In genomic region chr5:177507165-177507564, GRCh38 we compare ENCODE assay signal across 12 cellular contexts. TPM values are rescaled to one million over a fixed set of nuclear protein-coding genes. Genes with fewer than 3 reads are reported as not detected.
DNase-seq lines count a peak whose midpoint lies in the region; ATAC-seq, FAIRE-seq and TF ChIP-seq lines count a peak whose summit lies in the region.
"Had no signal": no experiment of that assay in that cellular context is flagged by ENCODE, and none has a peak within 500 bp of the region (broad histone marks: within the 10 kb centered on the region; RNA-seq: fewer than 3 reads in every experiment).

No MANE protein-coding gene starts in this region.

- intact Hi-C loops in GM12878 (cut with micrococcal nuclease; ENCODE audit: unreplicated experiment), result loop anchor here (5.0 to 10.0 kb wide), 2 partner anchors 95 to 392 kb away; partner anchors contain the start of gene B4GALT7

- no peak overlapping the region for H3K4me2 ChIP-seq in Karpas-422 (ENCODE audit: low read depth, low read length, poor library complexity, severe bottlenecking)
- H3K4me2 ChIP-seq in GM12878 (ENCODE audit: control insufficient read depth, insufficient read depth), result peak overlapping the region; percentile 97

- H2AFZ ChIP-seq in Karpas-422 (ENCODE audit: low read length) (no peak overlapping the region), GM12878 (ENCODE audit: control insufficient read depth, low read depth, low read length) (no peak overlapping the region; the same call in 1 of the 2 replicates)

- H3K9me3 Mint-ChIP-seq in neural crest cell, result no peaks in the 10 kb centered on the region
- no peaks in the 10 kb centered on the region for H3K9me3 Mint-ChIP-seq in T-helper 2 cell treated with Interferon-gamma antibody and Interleukin-4, amounts not matched to agents 5 μg/mL and 100 μg/mL, for 36 hours
- H3K9me3 Mint-ChIP-seq in CD8-positive, alpha-beta memory T cell, result no peaks in the 10 kb centered on the region
- H3K9me3 Mint-ChIP-seq: activated naive CD4-positive, alpha-beta T cell treated with anti-CD3 and anti-CD28 coated beads, Interleukin-2, amount 10 ng/mL, durations not matched to agents 7 days and 5 days; T-helper 1 cell treated with Interleukin-12 subunit alpha and Interleukin-12 subunit beta and Interleukin-4 antibody, amounts not matched to agents 30 μg/mL and 1 μg/mL, for 36 hours had no signal

- H3K4me3 ChIP-seq in GM06990 (replicated peaks; ENCODE audit: low read depth, low read length), result peak overlapping the region; percentile 81
- no peak overlapping the region for H3K4me3 ChIP-seq in Karpas-422 (ENCODE audit: low read length)
- H3K4me3 ChIP-seq in GM12878, result peak overlapping the region; percentile 87
- no peak overlapping the region for H3K4me3 ChIP-seq in CD8-positive, alpha-beta memory T cell (ENCODE audit: low read length)

- H3K9me3 ChIP-seq in Karpas-422 (ENCODE audit: low read length), result no peaks in the 10 kb centered on the region
- no peaks in the 10 kb centered on the region for H3K9me3 ChIP-seq in GM12878 (replicated peaks; ENCODE audit: control insufficient read depth, insufficient read depth, low read length)
- no peaks in the 10 kb centered on the region for H3K9me3 ChIP-seq in CD8-positive, alpha-beta memory T cell (ENCODE audit: low read length)

- H3K9ac ChIP-seq in Karpas-422 (ENCODE audit: low read length), result peak overlapping the region; percentile 99
- peak overlapping the region; percentile 90 for H3K9ac ChIP-seq in GM12878 (ENCODE audit: control insufficient read depth, insufficient read depth, low read length)

- peaks cover 10% of the 10 kb centered on the region for H3K4me1 Mint-ChIP-seq in neural crest cell
- H3K4me1 Mint-ChIP-seq in T-helper 2 cell treated with Interferon-gamma antibody and Interleukin-4, amounts not matched to agents 5 μg/mL and 100 μg/mL, for 36 hours (ENCODE audit: low read depth), result peaks cover 4% of the 10 kb centered on the region
- H3K4me1 Mint-ChIP-seq in CD8-positive, alpha-beta memory T cell, result peaks cover 0 to 5% (median 0%) of the 10 kb centered on the region in 3 donors

- SMC1A ChIA-PET in GM12878 (lab: Charles Lee; ENCODE audit: uncharacterized antibody, unreplicated experiment), result interaction anchor here (0.9 to 2.4 kb wide), 5 partner anchors 9 to 197 kb away, joined by 3 to 10 read pairs (median 4); partner anchors contain the start of gene PDLIM7

- H4K20me1 ChIP-seq in Karpas-422 (ENCODE audit: insufficient read depth, low read depth, low read length), result no peaks in the 10 kb centered on the region
- H4K20me1 ChIP-seq in GM12878 (ENCODE audit: control insufficient read depth, insufficient read depth), result no peaks in the 10 kb centered on the region

- H3K79me2 ChIP-seq in Karpas-422 (ENCODE audit: low read length) (peaks cover 29% of the 10 kb centered on the region), GM12878 (ENCODE audit: control insufficient read depth, insufficient read depth, low read length) (peaks cover 35% of the 10 kb centered on the region)

- TSS peak; percentile 25 for BruUV-seq in GM12878 (replicated peaks; lab: Mats Ljungman, UMichigan)

- FAIRE-seq in GM12878 (lab: Jason Lieb, UNC), result peak; percentile 57

- 64% methylated on average over 9 of the region's 9 CpGs for WGBS in GM12878 (ENCODE audit: insufficient coverage, insufficient replicate concordance, low lambda C conversion rate, missing lambda C conversion rate)

- TF ChIP-seq RAD21 in GM12878 (IDR thresholded peaks at IDR 0.05; ENCODE audit: insufficient read depth, low read depth, low read length), result 0 out of 2 replicates have a peak, but pooled peaks have one; percentile 15

- no peak for ATAC-seq in GM12878

- H3K4me1 ChIP-seq in Karpas-422 (ENCODE audit: low read length), result peaks cover 87% of the 10 kb centered on the region
- H3K4me1 ChIP-seq in GM12878 (ENCODE audit: control insufficient read depth, insufficient read depth, low read length), result peaks cover 55% of the 10 kb centered on the region
- no peaks in the 10 kb centered on the region for H3K4me1 ChIP-seq in CD8-positive, alpha-beta memory T cell (ENCODE audit: insufficient read depth, low read length)

- RAD21 ChIA-PET in GM12878 (lab: Charles Lee; ENCODE audit: unreplicated experiment), result interaction anchor here (1.0 to 3.4 kb wide), 5 partner anchors 10 to 198 kb away, joined by 3 to 17 read pairs (median 5); partner anchors contain the start of gene PDLIM7

- H3K36me3 Mint-ChIP-seq in neural crest cell (ENCODE audit: low read depth), result peaks cover 8% of the 10 kb centered on the region
- H3K36me3 Mint-ChIP-seq in T-helper 2 cell treated with Interferon-gamma antibody and Interleukin-4, amounts not matched to agents 5 μg/mL and 100 μg/mL, for 36 hours (ENCODE audit: low read depth), result peaks cover 12% of the 10 kb centered on the region
- peaks cover 0 to 20% (median 0%) of the 10 kb centered on the region in 3 donors for H3K36me3 Mint-ChIP-seq in CD8-positive, alpha-beta memory T cell

- H3K27me3 Mint-ChIP-seq in neural crest cell (ENCODE audit: low read depth), result no peaks in the 10 kb centered on the region
- no peaks in the 10 kb centered on the region for H3K27me3 Mint-ChIP-seq in T-helper 2 cell treated with Interferon-gamma antibody and Interleukin-4, amounts not matched to agents 5 μg/mL and 100 μg/mL, for 36 hours (ENCODE audit: low read depth)
- no peaks in the 10 kb centered on the region for H3K27me3 Mint-ChIP-seq in CD8-positive, alpha-beta memory T cell
- H3K27me3 Mint-ChIP-seq: activated naive CD4-positive, alpha-beta T cell treated with anti-CD3 and anti-CD28 coated beads, Interleukin-2, amount 10 ng/mL, durations not matched to agents 7 days and 5 days had no signal

- POLR2A ChIA-PET in GM12878 (lab: Charles Lee), result interaction anchor here (0.7 to 3.5 kb wide), 4 partner anchors 8 to 193 kb away, joined by 4 to 19 read pairs (median 5); partner anchors contain the start of gene PDLIM7
- POLR2A ChIA-PET in CD8-positive, alpha-beta memory T cell (lab: Charles Lee), result no interaction called here

- no peak for TF ChIP-seq EP300 in GM12878 (IDR thresholded peaks at IDR 0.05; ENCODE audit: borderline replicate concordance in 1 of 2, control insufficient read depth in 1 of 2, low read depth in 2 of 2, low read length in 2 of 2)

- H3K27me3 ChIP-seq in GM06990 (replicated peaks; ENCODE audit: control insufficient read depth, insufficient read depth, low read length) (no peaks in the 10 kb centered on the region), Karpas-422 (ENCODE audit: low read length) (no peaks in the 10 kb centered on the region), GM12878 (replicated peaks in 1 of 2; ENCODE audit: control insufficient read depth in 2 of 2, insufficient read depth in 2 of 2, low read length in 1 of 2) (no peaks in the 10 kb centered on the region)
- no peaks in the 10 kb centered on the region for H3K27me3 ChIP-seq in CD8-positive, alpha-beta memory T cell (ENCODE audit: insufficient read depth, low read length, poor library complexity, severe bottlenecking)

- peak overlapping the region; percentile 99 for H3K27ac ChIP-seq in Karpas-422 (ENCODE audit: low read length)
- peak overlapping the region; percentile 87 for H3K27ac ChIP-seq in GM12878 (ENCODE audit: control insufficient read depth, insufficient read depth)
- H3K27ac ChIP-seq in CD8-positive, alpha-beta memory T cell (ENCODE audit: low read depth, low read length), result no peak overlapping the region

- in situ Hi-C loops in GM12878 (cut with MboI), result no loop called here

- H3K9me2 ChIP-seq in Karpas-422 (replicated peaks; ENCODE audit: insufficient read depth, low read length), result no peaks in the 10 kb centered on the region

- peak overlapping the region; percentile 4 for H3K27ac Mint-ChIP-seq in neural crest cell (ENCODE audit: unreplicated experiment)
- H3K27ac Mint-ChIP-seq in T-helper 2 cell treated with Interferon-gamma antibody and Interleukin-4, amounts not matched to agents 5 μg/mL and 100 μg/mL, for 36 hours, result no peak overlapping the region
- H3K27ac Mint-ChIP-seq in CD8-positive, alpha-beta memory T cell, result peak overlapping the region in 3 of 8 donors; percentile 2 to 37 (median 9)
- H3K27ac Mint-ChIP-seq: T-helper 1 cell treated with Interleukin-12 subunit alpha and Interleukin-12 subunit beta and Interleukin-4 antibody, amounts not matched to agents 30 μg/mL and 1 μg/mL, for 36 hours had no signal

- H3K4me3 Mint-ChIP-seq in neural crest cell, result peak overlapping the region; percentile 35
- H3K4me3 Mint-ChIP-seq in T-helper 2 cell treated with Interferon-gamma antibody and Interleukin-4, amounts not matched to agents 5 μg/mL and 100 μg/mL, for 36 hours, result no peak overlapping the region
- no peak overlapping the region for H3K4me3 Mint-ChIP-seq in CD8-positive, alpha-beta memory T cell
- H3K4me3 Mint-ChIP-seq: activated naive CD4-positive, alpha-beta T cell treated with anti-CD3 and anti-CD28 coated beads, Interleukin-2, amount 10 ng/mL, durations not matched to agents 7 days and 5 days; T-helper 1 cell treated with Interleukin-12 subunit alpha and Interleukin-12 subunit beta and Interleukin-4 antibody, amounts not matched to agents 30 μg/mL and 1 μg/mL, for 36 hours had no signal

- DNase-seq in GM06990 (ENCODE audit: extremely low read depth, insufficient read length) (no peak), Karpas-422 (no peak), GM12878 (ENCODE audit: low read depth, low spot score) (no peak), neural crest cell (ENCODE audit: low read depth, low spot score) (no peak), amniotic stem cell (lab: John Stamatoyannopoulos, UW) (no peak)
- no peak for DNase-seq in T-helper 2 cell treated with Interferon-gamma antibody and Interleukin-4, amounts not matched to agents 5 μg/mL and 100 μg/mL, for 36 hours (ENCODE audit: low spot score)
- DNase-seq in CD8-positive, alpha-beta memory T cell, result no peak
- DNase-seq: activated naive CD4-positive, alpha-beta T cell treated with anti-CD3 and anti-CD28 coated beads, Interleukin-2, amount 10 ng/mL, durations not matched to agents 7 days and 5 days; head of caudate nucleus; NCI-H2081; stimulated activated CD8-positive, alpha-beta memory T cell treated with anti-CD3 and anti-CD28 coated beads, Interleukin-4, amount 100 ng/mL, for 48 hours had no signal

- TF ChIP-seq POLR2A in GM12878 (IDR thresholded peaks at IDR 0.05; ENCODE audit: low read depth, low read length), result no peak

- H3K36me3 ChIP-seq in GM06990 (ENCODE audit: control insufficient read depth, insufficient read depth, low read length), result peaks cover 25% of the 10 kb centered on the region
- H3K36me3 ChIP-seq in Karpas-422 (ENCODE audit: insufficient read depth, low read length), result peaks cover 17% of the 10 kb centered on the region
- H3K36me3 ChIP-seq in GM12878 (ENCODE audit: control insufficient read depth in 2 of 2, insufficient read depth in 2 of 2, low read length in 1 of 2), result peaks cover 13 to 29% of the 10 kb centered on the region in 2 experiments; a peak in 3 of 4 replicates
- H3K36me3 ChIP-seq in CD8-positive, alpha-beta memory T cell (ENCODE audit: insufficient read depth, low read length), result peaks cover 12% of the 10 kb centered on the region

- TF ChIP-seq CTCF in GM06990 (IDR thresholded peaks at IDR 0.05; ENCODE audit: insufficient read depth, low read length, poor library complexity, severe bottlenecking), result peak; percentile 22
- TF ChIP-seq CTCF in GM12878 (IDR thresholded peaks at IDR 0.05 in 2 of 3, conservative IDR thresholded peaks at IDR 0.05 in 1 of 3; ENCODE audit: control insufficient read depth in 2 of 3, extremely low read depth in 1 of 3, insufficient read depth in 1 of 3, low read depth in 3 of 3, low read length in 3 of 3), result peak in 2 of 3 experiments; percentile 28 to 43; a peak in 3 of 6 replicates
- peak; percentile 43 for TF ChIP-seq CTCF in neural crest cell (conservative IDR thresholded peaks at IDR 0.05)

- CTCF ChIA-PET in GM12878 (lab: Yijun Ruan, JAX), result interaction anchor here (1.0 to 6.2 kb wide), 7 partner anchors 9 to 198 kb away, joined by 3 to 38 read pairs (median 19); partner anchors contain the start of gene PDLIM7
- CTCF ChIA-PET in CD8-positive, alpha-beta memory T cell (lab: Charles Lee), result interaction anchor here (1.0 to 5.5 kb wide), 2 partner anchors 35 to 117 kb away, joined by 3 to 27 read pairs; no protein-coding TSS in a partner anchor

RNA-seq across cellular contexts. Expression of gene DOK3, which starts 2.5 kb away (rescaled TPM):
- 138 and 188 TPM in 2 replicates for total RNA-seq in Karpas-422 (2014; rRNA removed; shearing (Covaris generic); ENCODE audit: low replicate concordance)
- 146 and 175 TPM in 2 replicates for total RNA-seq in GM12878 (2013; cell fraction: nucleolus; rRNA removed)
- total RNA-seq in GM12878 (2014; rRNA removed) (48.8 and 52.6 TPM in 2 replicates), GM12878 (2014; rRNA removed; fragmentation: Illumina TruSeq; extraction: Trizol) (16.4 and 17.7 TPM in 2 replicates), GM12878 (2021) (95.3 and 107 TPM in 2 replicates), neural crest cell (10.5 and 11.4 TPM in 2 replicates)
- polyA plus RNA-seq in GM12878 (2011; ENCODE audit: low read depth), result 36.3 TPM
- polyA plus RNA-seq in GM12878 (2011; rRNA removed) (26.3 and 51.5 TPM in 2 replicates), GM12878 (2014; fragmentation: Illumina TruSeq; extraction: Trizol) (42.7 and 47.0 TPM in 2 replicates), GM12878 (2014; fragmentation: Nextera tagmentation; extraction: Ambion mirVana) (1 to 10 TPM; 6.6 to 8.0 TPM), GM12878 (2014; rRNA removed) (89.0 and 112 TPM in 2 replicates), GM12878 (2016; fragmentation: Nextera tagmentation; extraction: Ambion mirVana) (10 to 100 TPM; 53.7 to 68.5 TPM)
- 68.7 and 85.6 TPM in 2 replicates for polyA plus RNA-seq in GM12878 (2011; cell fraction: cytosol; rRNA removed)
- polyA plus RNA-seq in GM12878 (2011; cell fraction: nucleus; rRNA removed), result 247 and 263 TPM in 2 replicates
- polyA plus RNA-seq in GM12878 (2012), result 84.1 and 86.7 TPM in 2 replicates
- 19.3 and 39.3 TPM in 2 replicates for polyA minus RNA-seq in GM12878 (2011; rRNA and poly(A)+ RNA removed)
- 25.3 and 28.3 TPM in 2 replicates for polyA minus RNA-seq in GM12878 (2011; cell fraction: cytosol; rRNA and poly(A)+ RNA removed)
- 35.3 and 49.6 TPM in 2 replicates for polyA minus RNA-seq in GM12878 (2011; cell fraction: nucleus; rRNA and poly(A)+ RNA removed)
- total RNA-seq in CD8-positive, alpha-beta memory T cell, result 1 to 10 TPM; 4.2 to 5.1 TPM
- 0.08 TPM for polyA plus RNA-seq in CD8-positive, alpha-beta memory T cell

RNA-seq across cellular contexts. Expression of gene DDX41, which starts 9.6 kb away (rescaled TPM):
- 104 and 195 TPM in 2 replicates for total RNA-seq in Karpas-422 (2014; rRNA removed; shearing (Covaris generic); ENCODE audit: low replicate concordance)
- 139 and 149 TPM in 2 replicates for total RNA-seq in GM12878 (2013; cell fraction: nucleolus; rRNA removed)
- 184 and 215 TPM in 2 replicates for total RNA-seq in GM12878 (2014; rRNA removed)
- 56.3 and 59.3 TPM in 2 replicates for total RNA-seq in GM12878 (2014; rRNA removed; fragmentation: Illumina TruSeq; extraction: Trizol)
- 136 and 149 TPM in 2 replicates for total RNA-seq in GM12878 (2021)
- 86.4 TPM for polyA plus RNA-seq in GM12878 (2011; ENCODE audit: low read depth)
- 83.0 and 114 TPM in 2 replicates for polyA plus RNA-seq in GM12878 (2011; rRNA removed)
- 164 and 232 TPM in 2 replicates for polyA plus RNA-seq in GM12878 (2011; cell fraction: cytosol; rRNA removed)
- polyA plus RNA-seq in GM12878 (2011; cell fraction: nucleus; rRNA removed), result 533 and 587 TPM in 2 replicates
- polyA plus RNA-seq in GM12878 (2012), result 160 and 166 TPM in 2 replicates
- 36.1 and 59.5 TPM in 2 replicates for polyA plus RNA-seq in GM12878 (2014; fragmentation: Illumina TruSeq; extraction: Trizol)
- polyA plus RNA-seq in GM12878 (2014; fragmentation: Nextera tagmentation; extraction: Ambion mirVana), result 10 to 100 TPM; 32.7 to 67.6 TPM
- polyA plus RNA-seq in GM12878 (2014; rRNA removed), result 176 and 216 TPM in 2 replicates
- 100 to 1,000 TPM in 1 of 2 experiments, 10 to 100 TPM in 1; 85.9 to 101 TPM for polyA plus RNA-seq in GM12878 (2016; fragmentation: Nextera tagmentation; extraction: Ambion mirVana)
- 125 and 201 TPM in 2 replicates for polyA minus RNA-seq in GM12878 (2011; rRNA and poly(A)+ RNA removed)
- 40.6 and 85.2 TPM in 2 replicates for polyA minus RNA-seq in GM12878 (2011; cell fraction: cytosol; rRNA and poly(A)+ RNA removed)
- 141 and 184 TPM in 2 replicates for polyA minus RNA-seq in GM12878 (2011; cell fraction: nucleus; rRNA and poly(A)+ RNA removed)
- 125 and 130 TPM in 2 replicates for total RNA-seq in neural crest cell
- 100 to 1,000 TPM; 160 to 164 TPM for total RNA-seq in CD8-positive, alpha-beta memory T cell
- 61.7 TPM for polyA plus RNA-seq in CD8-positive, alpha-beta memory T cell

RNA-seq across cellular contexts. Expression of gene PDLIM7, which starts 9.8 kb away (rescaled TPM):
- 53.6 and 138 TPM in 2 replicates for total RNA-seq in Karpas-422 (2014; rRNA removed; shearing (Covaris generic); ENCODE audit: low replicate concordance)
- total RNA-seq in GM12878 (2013; cell fraction: nucleolus; rRNA removed), result 37.7 and 45.6 TPM in 2 replicates
- 15.5 and 18.2 TPM in 2 replicates for total RNA-seq in GM12878 (2014; rRNA removed)
- total RNA-seq in GM12878 (2014; rRNA removed; fragmentation: Illumina TruSeq; extraction: Trizol), result 6.2 and 7.6 TPM in 2 replicates
- 30.3 and 36.6 TPM in 2 replicates for total RNA-seq in GM12878 (2021)
- polyA plus RNA-seq in GM12878 (2011; ENCODE audit: low read depth), result 8.6 TPM
- polyA plus RNA-seq in GM12878 (2011; rRNA removed), result 10.2 and 23.1 TPM in 2 replicates
- polyA plus RNA-seq in GM12878 (2011; cell fraction: cytosol; rRNA removed), result 30.5 and 48.8 TPM in 2 replicates
- polyA plus RNA-seq in GM12878 (2011; cell fraction: nucleus; rRNA removed), result 173 and 211 TPM in 2 replicates
- 21.0 and 23.7 TPM in 2 replicates for polyA plus RNA-seq in GM12878 (2012)
- polyA plus RNA-seq in GM12878 (2014; fragmentation: Illumina TruSeq; extraction: Trizol), result 1.1 and 5.1 TPM in 2 replicates
- 1 to 10 TPM in 1 of 2 experiments, under 1 TPM in 1; 0.82 to 2.3 TPM for polyA plus RNA-seq in GM12878 (2014; fragmentation: Nextera tagmentation; extraction: Ambion mirVana)
- polyA plus RNA-seq in GM12878 (2014; rRNA removed), result 33.3 and 47.9 TPM in 2 replicates
- 10 to 100 TPM; 35.3 to 35.8 TPM for polyA plus RNA-seq in GM12878 (2016; fragmentation: Nextera tagmentation; extraction: Ambion mirVana)
- polyA minus RNA-seq in GM12878 (2011; rRNA and poly(A)+ RNA removed), result 15.1 and 21.8 TPM in 2 replicates
- polyA minus RNA-seq in GM12878 (2011; cell fraction: cytosol; rRNA and poly(A)+ RNA removed), result 16.8 and 19.9 TPM in 2 replicates
- 27.6 and 54.2 TPM in 2 replicates for polyA minus RNA-seq in GM12878 (2011; cell fraction: nucleus; rRNA and poly(A)+ RNA removed)
- total RNA-seq in neural crest cell, result 129 and 147 TPM in 2 replicates
- total RNA-seq in CD8-positive, alpha-beta memory T cell, result 10 to 100 TPM; 28.4 to 30.4 TPM
- 6.0 TPM for polyA plus RNA-seq in CD8-positive, alpha-beta memory T cell

RNA-seq across cellular contexts. Expression of gene DBN1, which starts 33.7 kb away (rescaled TPM):
- total RNA-seq in Karpas-422 (2014; rRNA removed; shearing (Covaris generic); ENCODE audit: low replicate concordance), result 29.1 and 72.7 TPM in 2 replicates
- total RNA-seq in GM12878 (2013; cell fraction: nucleolus; rRNA removed), result 33.1 and 35.4 TPM in 2 replicates
- total RNA-seq in GM12878 (2014; rRNA removed), result 36.0 and 42.0 TPM in 2 replicates
- total RNA-seq in GM12878 (2014; rRNA removed; fragmentation: Illumina TruSeq; extraction: Trizol), result 16.8 and 19.2 TPM in 2 replicates
- total RNA-seq in GM12878 (2021), result 75.4 and 81.0 TPM in 2 replicates
- 8.1 TPM for polyA plus RNA-seq in GM12878 (2011; ENCODE audit: low read depth)
- polyA plus RNA-seq in GM12878 (2011; rRNA removed), result 10.0 and 14.1 TPM in 2 replicates
- polyA plus RNA-seq in GM12878 (2011; cell fraction: cytosol; rRNA removed), result 12.3 and 18.9 TPM in 2 replicates
- 53.4 and 220 TPM in 2 replicates for polyA plus RNA-seq in GM12878 (2011; cell fraction: nucleus; rRNA removed)
- polyA plus RNA-seq in GM12878 (2012), result 13.9 and 24.5 TPM in 2 replicates
- 3.2 and 15.9 TPM in 2 replicates for polyA plus RNA-seq in GM12878 (2014; fragmentation: Illumina TruSeq; extraction: Trizol)
- under 1 TPM; 0.18 to 0.62 TPM for polyA plus RNA-seq in GM12878 (2014; fragmentation: Nextera tagmentation; extraction: Ambion mirVana)
- polyA plus RNA-seq in GM12878 (2014; rRNA removed), result 49.0 and 58.5 TPM in 2 replicates
- 10 to 100 TPM; 36.5 to 38.0 TPM for polyA plus RNA-seq in GM12878 (2016; fragmentation: Nextera tagmentation; extraction: Ambion mirVana)
- polyA minus RNA-seq in GM12878 (2011; rRNA and poly(A)+ RNA removed), result 12.5 and 16.2 TPM in 2 replicates
- polyA minus RNA-seq in GM12878 (2011; cell fraction: cytosol; rRNA and poly(A)+ RNA removed), result 13.1 and 13.9 TPM in 2 replicates
- polyA minus RNA-seq in GM12878 (2011; cell fraction: nucleus; rRNA and poly(A)+ RNA removed), result 11.1 and 35.8 TPM in 2 replicates
- 387 and 410 TPM in 2 replicates for total RNA-seq in neural crest cell
- 10 to 100 TPM; 47.9 to 50.5 TPM for total RNA-seq in CD8-positive, alpha-beta memory T cell
- polyA plus RNA-seq in CD8-positive, alpha-beta memory T cell, result 28.1 TPM

RNA-seq across cellular contexts. Expression of gene FAM193B, which starts 47.2 kb away (rescaled TPM):
- 48.3 and 59.6 TPM in 2 replicates for total RNA-seq in Karpas-422 (2014; rRNA removed; shearing (Covaris generic); ENCODE audit: low replicate concordance)
- total RNA-seq in GM12878 (2013; cell fraction: nucleolus; rRNA removed), result 77.1 and 93.7 TPM in 2 replicates
- total RNA-seq in GM12878 (2014; rRNA removed), result 29.3 and 32.4 TPM in 2 replicates
- 22.6 and 26.2 TPM in 2 replicates for total RNA-seq in GM12878 (2014; rRNA removed; fragmentation: Illumina TruSeq; extraction: Trizol)
- total RNA-seq in GM12878 (2021), result 34.3 and 47.0 TPM in 2 replicates
- 40.4 TPM for polyA plus RNA-seq in GM12878 (2011; ENCODE audit: low read depth)
- 26.7 and 37.8 TPM in 2 replicates for polyA plus RNA-seq in GM12878 (2011; rRNA removed)
- 33.1 and 39.8 TPM in 2 replicates for polyA plus RNA-seq in GM12878 (2011; cell fraction: cytosol; rRNA removed)
- polyA plus RNA-seq in GM12878 (2011; cell fraction: nucleus; rRNA removed), result 225 and 240 TPM in 2 replicates
- 50.5 and 58.2 TPM in 2 replicates for polyA plus RNA-seq in GM12878 (2012)
- 10.7 and 27.6 TPM in 2 replicates for polyA plus RNA-seq in GM12878 (2014; fragmentation: Illumina TruSeq; extraction: Trizol)
- 10 to 100 TPM in 1 of 2 experiments, 1 to 10 TPM in 1; 3.3 to 11.1 TPM for polyA plus RNA-seq in GM12878 (2014; fragmentation: Nextera tagmentation; extraction: Ambion mirVana)
- 44.1 and 51.8 TPM in 2 replicates for polyA plus RNA-seq in GM12878 (2014; rRNA removed)
- polyA plus RNA-seq in GM12878 (2016; fragmentation: Nextera tagmentation; extraction: Ambion mirVana), result 10 to 100 TPM in 1 of 2 experiments, 1 to 10 TPM in 1; 9.0 to 14.5 TPM
- 11.3 and 19.0 TPM in 2 replicates for polyA minus RNA-seq in GM12878 (2011; rRNA and poly(A)+ RNA removed)
- polyA minus RNA-seq in GM12878 (2011; cell fraction: cytosol; rRNA and poly(A)+ RNA removed), result 10.3 and 14.2 TPM in 2 replicates
- polyA minus RNA-seq in GM12878 (2011; cell fraction: nucleus; rRNA and poly(A)+ RNA removed), result 25.0 and 38.2 TPM in 2 replicates
- total RNA-seq in neural crest cell, result 96.3 and 98.4 TPM in 2 replicates
- 10 to 100 TPM; 72.9 to 76.6 TPM for total RNA-seq in CD8-positive, alpha-beta memory T cell
- 8.5 TPM for polyA plus RNA-seq in CD8-positive, alpha-beta memory T cell

Comparison
In these comparisons a context has a peak if more than half of its experiments do, and no peak if none do; other contexts are left out.
1. H3K4me3 ChIP-seq: peak in GM06990 (single experiment) and GM12878 (single experiment); none in Karpas-422 (single experiment) and CD8-positive, alpha-beta memory T cell (single experiment).
2. Peak in every context shown above with its lines, with median percentiles within 50 percentile points of each other: CTCF ChIP-seq.